In the genomic region with DNA sequence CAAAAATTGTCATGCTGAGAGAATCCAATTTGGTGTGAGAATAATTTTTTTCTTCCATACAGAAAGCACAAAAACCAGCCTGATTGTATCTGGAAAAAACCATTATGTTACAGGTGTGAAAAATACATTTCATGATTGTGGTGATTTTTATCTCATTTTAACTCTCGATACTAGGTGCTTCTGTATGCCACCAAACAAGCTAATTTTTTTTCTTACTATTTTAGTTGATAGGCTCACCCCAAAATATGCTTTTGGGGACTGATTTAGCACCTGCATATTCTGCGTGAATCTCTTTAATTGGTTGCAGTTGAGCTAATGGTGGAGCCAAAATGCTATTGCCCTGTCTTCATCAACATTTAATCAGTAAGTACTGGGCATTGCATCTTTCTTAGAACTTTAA, we compare ENCODE assay signal across 7 cellular contexts. TPM values are rescaled to one million over a fixed set of nuclear protein-coding genes. Genes with fewer than 3 reads are reported as not detected.
DNase-seq lines count a peak whose midpoint lies in the region; ATAC-seq and TF ChIP-seq lines count a peak whose summit lies in the region.

No MANE protein-coding gene starts in this region.

- peaks cover 68% of the 10 kb centered on the region for H3K79me2 ChIP-seq in GM23338 (replicated peaks; ENCODE audit: insufficient read depth)

- no peak overlapping the region for H2AFZ ChIP-seq in GM23338

- H3K4me3 ChIP-seq in GM23338 = peak overlapping the region; percentile 84
- H3K4me3 ChIP-seq in SK-N-MC = peak overlapping the region; percentile 98
- peak overlapping the region; percentile 87 for H3K4me3 ChIP-seq in fibroblast of pulmonary artery (replicated peaks; ENCODE audit: low read depth, low read length)
- peak overlapping the region in 5 of 7 experiments; percentile 7 to 94 (median 60) for H3K4me3 ChIP-seq in skin epidermis

- peak overlapping the region; percentile 88 for H3K4me2 ChIP-seq in GM23338

- TF ChIP-seq CTCF in GM23338 (conservative IDR thresholded peaks at IDR 0.05; ENCODE audit: low read depth in 2 of 2) = no peak
- TF ChIP-seq CTCF in fibroblast of pulmonary artery (IDR thresholded peaks at IDR 0.05; ENCODE audit: low read length, missing control alignments) = no peak

- no peaks in the 10 kb centered on the region for H3K9me2 ChIP-seq in GM23338 (ENCODE audit: insufficient read depth)

- ATAC-seq in GM23338 (no peak), HG03565 (IDR thresholded peaks at IDR 0.05; ENCODE audit: unreplicated experiment) (no peak), GM18909 (IDR thresholded peaks at IDR 0.05; ENCODE audit: poor library complexity, unreplicated experiment) (no peak)

- H3K4me1 ChIP-seq in GM23338 (ENCODE audit: insufficient read depth) = 0 out of 2 replicates have a peak, but pooled peaks cover 8% of the 10 kb centered on the region

- peak overlapping the region; percentile 94 for H3K4me3 Mint-ChIP-seq in GM23338

- no peaks in the 10 kb centered on the region for H3K9me3 ChIP-seq in SK-N-MC (ENCODE audit: low read depth, low read length)

- peak overlapping the region; percentile 33; the same call in 1 of the 2 replicates for H3K27ac Mint-ChIP-seq in GM23338

- no peak overlapping the region for H3K27ac ChIP-seq in GM23338 (ENCODE audit: low read depth)
- H3K27ac ChIP-seq in SK-N-MC = no peak overlapping the region
- peak overlapping the region in 2 of 21 experiments; percentile 94 to 95 for H3K27ac ChIP-seq in skin epidermis

- H3K9me3 Mint-ChIP-seq in GM23338 = 0 out of 3 replicates have a peak, but pooled peaks cover 3% of the 10 kb centered on the region

- peaks cover 35% of the 10 kb centered on the region for H4K20me1 ChIP-seq in GM23338 (replicated peaks; ENCODE audit: insufficient read depth)

- peak overlapping the region; percentile 95 for H3K9ac ChIP-seq in SK-N-MC (ENCODE audit: insufficient read length)

- peaks cover 21% of the 10 kb centered on the region for H3K36me3 Mint-ChIP-seq in GM23338 (ENCODE audit: low read depth)

- H3K36me3 ChIP-seq in GM23338 (ENCODE audit: insufficient read depth) (no peaks in the 10 kb centered on the region), SK-N-MC (ENCODE audit: insufficient read depth, low read length) (peaks cover 41% of the 10 kb centered on the region)

- H3K4me1 Mint-ChIP-seq in GM23338 = peaks cover 22% of the 10 kb centered on the region

- no peak for DNase-seq in GM23338 (ENCODE audit: low spot score)
- DNase-seq in SK-N-MC (ENCODE audit: low read depth, low spot score) = no peak
- no peak for DNase-seq in fibroblast of pulmonary artery (ENCODE audit: low read depth)
- DNase-seq in NCI-H524 treated with DMSO at 0.1 percent for 48 hours (lab: John Stamatoyannopoulos, UW) = no peak

- H3K27me3 ChIP-seq in GM23338 (ENCODE audit: insufficient read depth) = no peaks in the 10 kb centered on the region

- H3F3A ChIP-seq in GM23338 (replicated peaks; ENCODE audit: low read depth) = no peaks in the 10 kb centered on the region

- peaks cover 11% of the 10 kb centered on the region for H3K27me3 Mint-ChIP-seq in GM23338 (ENCODE audit: insufficient read depth, low read depth, poor library complexity)

TF ChIP-seq in GM23338, 12 proteins besides CTCF, POLR2A, EP300 and RAD21:
- TF ChIP-seq CREB1 (CRISPR knock-in tag; IDR thresholded peaks at IDR 0.05; ENCODE audit: low read depth) = no peak

RNA-seq across cellular contexts. Expression of a gene that starts 1.9 kb away (rescaled TPM):
- total RNA-seq in GM23338 (2014; rRNA removed; shearing (Covaris generic)) = 107 and 114 TPM in 2 replicates
- 52.1 and 60.4 TPM in 2 replicates for polyA plus RNA-seq in GM23338 (2016; fragmentation: Nextera tagmentation; extraction: Ambion mirVana)
